Comparison of ENCODE assay signal across 8 cellular contexts in the genomic region with DNA sequence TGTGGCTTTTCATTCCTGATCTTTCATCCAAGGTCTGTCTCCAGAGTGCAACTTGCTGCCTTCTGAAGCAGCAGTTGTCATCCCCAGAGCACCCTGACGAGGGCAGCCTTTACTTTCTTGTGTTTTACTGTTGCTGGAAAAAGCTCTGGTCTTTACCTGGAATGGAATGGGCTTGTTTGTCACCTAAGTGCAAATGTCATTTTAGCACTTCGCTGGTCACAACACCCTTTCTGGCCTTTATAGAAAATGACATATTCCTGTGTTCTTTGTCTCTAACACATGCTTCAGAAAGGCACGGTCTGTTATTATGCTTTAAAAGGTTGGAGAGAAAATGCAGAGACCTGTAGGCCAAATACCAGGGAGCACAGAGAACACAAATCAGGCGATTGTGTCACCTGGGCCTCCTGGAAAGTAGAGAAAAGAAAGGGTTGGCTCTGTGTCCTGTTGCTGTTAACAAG.
DNase-seq lines count a peak whose midpoint lies in the region; ATAC-seq and TF ChIP-seq lines count a peak whose summit lies in the region.

No MANE protein-coding gene starts in this region.

- H3K9me3 ChIP-seq in H9 (ENCODE audit: control insufficient read depth, low read depth, low read length) (no peaks in the 10 kb centered on the region), right lobe of liver (no peaks in the 10 kb centered on the region)

- H3T11ph ChIP-seq in H9 (ENCODE audit: low read length): no peak overlapping the region

- no peak overlapping the region for H3K14ac ChIP-seq in H9 (ENCODE audit: insufficient read depth, low read length)

- no peak overlapping the region for H3K4ac ChIP-seq in H9 (ENCODE audit: low read depth, low read length)

- DNase-seq in DMS53 treated with DMSO at 0.1 percent for 48 hours (lab: John Stamatoyannopoulos, UW; ENCODE audit: unreplicated experiment) (peak; percentile 23), H9 (peak; percentile 75), NCI-H510A treated with DMSO at 0.1 percent for 48 hours (lab: John Stamatoyannopoulos, UW) (peak; percentile 87), chondrocyte (ENCODE audit: low spot score) (no peak), right lobe of liver (peak in 2 of 3 donors; percentile 29 to 59), cortex of kidney (lab: John Stamatoyannopoulos, UW) (no peak)

- H3K4me3 Mint-ChIP-seq in H9: no peak overlapping the region
- H3K4me3 Mint-ChIP-seq in chondrocyte (ENCODE audit: unreplicated experiment): no peak overlapping the region

- H3K79me1 ChIP-seq in H9 (ENCODE audit: insufficient read depth, low read depth, low read length, poor library complexity, severe bottlenecking): no peaks in the 10 kb centered on the region

- H3K4me3 ChIP-seq in right lobe of liver: no peak overlapping the region

- TF ChIP-seq CTCF in H9 (conservative IDR thresholded peaks at IDR 0.05) (peak; percentile 88), chondrocyte (IDR thresholded peaks at IDR 0.05) (peak; percentile 88), right lobe of liver (IDR thresholded peaks at IDR 0.05) (peak; percentile 63 to 73 (median 68))

- H3K56ac ChIP-seq in H9 (ENCODE audit: insufficient read length, low read depth, low read length): no peak overlapping the region

- no peak overlapping the region for H2BK5ac ChIP-seq in H9 (ENCODE audit: insufficient read length, low read length)

- no peak overlapping the region for H4K8ac ChIP-seq in H9 (replicated peaks; ENCODE audit: insufficient read length, low read depth, low read length)

- H3K79me2 ChIP-seq in H9 (ENCODE audit: insufficient read depth, low read length): no peaks in the 10 kb centered on the region

- H3K23me2 ChIP-seq in H9 (ENCODE audit: insufficient read length, low read depth, low read length, poor library complexity, severe bottlenecking): no peaks in the 10 kb centered on the region

- no peak overlapping the region for H3K23ac ChIP-seq in H9 (ENCODE audit: insufficient read length, low read depth, low read length)

- no peak overlapping the region for H2BK15ac ChIP-seq in H9 (ENCODE audit: low read depth, low read length)

- H3K27me3 Mint-ChIP-seq in H9 (ENCODE audit: low read depth) (no peaks in the 10 kb centered on the region), chondrocyte (ENCODE audit: low read depth) (peaks cover 48% of the 10 kb centered on the region)

- TF ChIP-seq POLR2A in right lobe of liver (IDR thresholded peaks at IDR 0.05): no peak

- ATAC-seq in right lobe of liver (peak; percentile 82 to 91 (median 86)), GM21515 (IDR thresholded peaks at IDR 0.05; ENCODE audit: unreplicated experiment) (no peak), HG02763 (IDR thresholded peaks at IDR 0.05; ENCODE audit: unreplicated experiment) (no peak)

- no peak overlapping the region for H2BK120ac ChIP-seq in H9 (ENCODE audit: low read depth, low read length, poor library complexity, severe bottlenecking)

- H3K9ac ChIP-seq in H9 (ENCODE audit: extremely low read depth, insufficient read length, low read length): no peak overlapping the region

- H3K4me1 ChIP-seq in H9 (ENCODE audit: insufficient read depth, low read length) (no peaks in the 10 kb centered on the region), right lobe of liver (peaks cover 0 to 12% (median 2%) of the 10 kb centered on the region in 4 donors)

- H3K36me3 Mint-ChIP-seq in H9 (ENCODE audit: insufficient read depth in 1 of 3, low read depth in 3 of 3) (no peaks in the 10 kb centered on the region), chondrocyte (ENCODE audit: low read depth) (no peaks in the 10 kb centered on the region)

- H2BK12ac ChIP-seq in H9 (ENCODE audit: insufficient read length, low read depth, low read length): no peak overlapping the region

- H3K4me2 ChIP-seq in H9 (ENCODE audit: insufficient read depth, insufficient read length, low read length): no peak overlapping the region

- no peak overlapping the region for H2AFZ ChIP-seq in H9 (ENCODE audit: low read length)

- H3K27ac ChIP-seq in H9 (ENCODE audit: insufficient read length, low read depth, low read length) (no peak overlapping the region), right lobe of liver (no peak overlapping the region)

- H2BK20ac ChIP-seq in H9 (ENCODE audit: low read depth, low read length, poor library complexity, severe bottlenecking): no peak overlapping the region

- H2AK5ac ChIP-seq in H9 (ENCODE audit: insufficient read length, low read length): no peak overlapping the region

- no CpG with 5 or more reads among the region's 4 CpGs for WGBS in H9 (ENCODE audit: extremely low coverage, insufficient read length, low lambda C conversion rate)
- WGBS in right lobe of liver (ENCODE audit: insufficient coverage, low coverage, low lambda C conversion rate, missing lambda C conversion rate): 4% methylated on average over 3 of the region's 4 CpGs

- H3K9me3 Mint-ChIP-seq in H9: no peaks in the 10 kb centered on the region
- no peaks in the 10 kb centered on the region for H3K9me3 Mint-ChIP-seq in chondrocyte (ENCODE audit: low read depth)

- intact Hi-C loops in right lobe of liver (cut with DNase I): no loop called here

- H3K27ac Mint-ChIP-seq in H9 (no peak overlapping the region), chondrocyte (ENCODE audit: unreplicated experiment) (no peak overlapping the region)

- H4K5ac ChIP-seq in H9 (ENCODE audit: insufficient read length, low read depth, low read length): no peak overlapping the region

- no peak overlapping the region for H4K91ac ChIP-seq in H9 (ENCODE audit: insufficient read length, low read depth, low read length)

- no peaks in the 10 kb centered on the region for H4K20me1 ChIP-seq in H9 (ENCODE audit: control insufficient read depth, insufficient read depth, insufficient read length)

- H3K27me3 ChIP-seq in H9 (ENCODE audit: insufficient read depth, low read length) (no peaks in the 10 kb centered on the region), right lobe of liver (no peaks in the 10 kb centered on the region)

- H3K36me3 ChIP-seq in right lobe of liver: no peaks in the 10 kb centered on the region

- H3K18ac ChIP-seq in H9 (ENCODE audit: insufficient read length, low read depth, low read length): no peak overlapping the region

- no peaks in the 10 kb centered on the region for H3K4me1 Mint-ChIP-seq in H9
- no peaks in the 10 kb centered on the region for H3K4me1 Mint-ChIP-seq in chondrocyte (ENCODE audit: low read depth)

Comparison
In these comparisons a context has a peak if more than half of its experiments do, and no peak if none do; other contexts are left out.
1. DNase-seq: peak in DMS53 treated with DMSO at 0.1 percent for 48 hours (single experiment), H9 (single experiment), NCI-H510A treated with DMSO at 0.1 percent for 48 hours (single experiment) and right lobe of liver (2 of 3); none in chondrocyte (single experiment) and cortex of kidney (single experiment).
2. ATAC-seq: peak in right lobe of liver (4 of 4); none in GM21515 (single experiment) and HG02763 (single experiment).
3. Peak in every context shown above with its lines, with median percentiles within 50 percentile points of each other: CTCF ChIP-seq.